In the genomic region with DNA sequence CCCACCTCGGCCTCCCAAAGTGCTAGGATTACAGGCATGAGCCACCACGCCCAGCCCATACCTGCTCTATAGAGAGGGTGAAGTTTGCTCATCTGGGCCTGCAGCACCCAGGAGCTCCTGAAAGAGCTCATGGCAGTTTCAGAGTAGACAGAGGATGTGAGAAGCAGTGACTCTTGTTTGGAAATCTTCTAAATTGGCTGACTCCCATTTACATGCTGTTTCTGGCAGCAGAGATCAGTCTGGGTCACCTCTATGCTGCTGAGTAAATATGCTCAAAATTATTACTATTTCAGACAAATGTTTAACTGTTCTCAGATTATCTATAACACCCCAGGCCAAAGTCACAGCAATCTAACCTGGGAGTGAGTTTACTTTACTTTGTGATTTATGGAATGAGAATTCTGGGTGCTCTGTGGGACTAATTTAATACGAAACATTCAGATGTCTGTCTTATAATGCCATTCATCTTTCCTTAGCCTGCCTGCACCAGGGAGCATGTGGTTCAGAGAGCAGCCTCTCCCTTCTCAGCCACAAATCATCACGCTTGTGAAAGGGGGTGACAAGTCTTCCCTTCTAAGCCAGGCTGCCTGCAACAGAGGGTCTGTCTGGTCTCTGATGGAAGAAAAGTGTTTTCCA, we compare ENCODE assay signal across 25 cellular contexts.
DNase-seq lines count a peak whose midpoint lies in the region; ATAC-seq, FAIRE-seq and TF ChIP-seq lines count a peak whose summit lies in the region.
"Had no signal": no experiment of that assay in that cellular context is flagged by ENCODE, and none has a peak within 500 bp of the region (broad histone marks: within the 10 kb centered on the region; RNA-seq: fewer than 3 reads in every experiment).

No MANE protein-coding gene starts in this region.

- no peak overlapping the region for H3K56ac ChIP-seq in H1 (replicated peaks; ENCODE audit: insufficient read length, low read depth, low read length)

- no peak for TF ChIP-seq EP300 in H1 (IDR thresholded peaks at IDR 0.05; ENCODE audit: borderline replicate concordance in 1 of 2, low read depth in 2 of 2, low read length in 2 of 2)

- CTCF ChIA-PET in H1 (lab: Charles Lee; ENCODE audit: partially characterized antibody) = interaction anchor here (0.8 to 1.6 kb wide), 4 partner anchors 39 to 535 kb away, joined by 3 to 4 read pairs (median 3); no protein-coding TSS in a partner anchor

- H3K4me2 ChIP-seq in H1 (ENCODE audit: insufficient read depth in 1 of 2, low read depth in 2 of 2, low read length in 2 of 2) = no peak overlapping the region

- no peaks in the 10 kb centered on the region for H3K36me3 Mint-ChIP-seq in naive thymus-derived CD8-positive, alpha-beta T cell
- H3K36me3 Mint-ChIP-seq: CD8-positive, alpha-beta T cell had no signal

- no peaks in the 10 kb centered on the region for H3K4me1 Mint-ChIP-seq in naive thymus-derived CD8-positive, alpha-beta T cell
- H3K4me1 Mint-ChIP-seq: B cell had no signal

- H2BK15ac ChIP-seq in H1 (ENCODE audit: low read length) = no peak overlapping the region

- WGBS in H1 (ENCODE audit: extremely low coverage in 1 of 2, insufficient coverage in 1 of 2, insufficient read length in 1 of 2, insufficient replicate concordance in 2 of 2, low coverage in 1 of 2, low lambda C conversion rate in 2 of 2, missing lambda C conversion rate in 1 of 2), 2 experiments = 76% methylated on average over 4 of the region's 4 CpGs; no CpG with 5 or more reads in 1 of the 2 experiments

- H3K27me3 ChIP-seq in H1 (replicated peaks in 1 of 4; ENCODE audit: control insufficient read depth in 3 of 4, extremely low read depth in 1 of 4, insufficient read depth in 3 of 4, low read length in 3 of 4) = no peaks in the 10 kb centered on the region
- H3K27me3 ChIP-seq: SJCRH30 had no signal

- no peak overlapping the region for H3K18ac ChIP-seq in H1 (ENCODE audit: extremely low read depth, low read length)

- H3K4ac ChIP-seq in H1 (replicated peaks; ENCODE audit: insufficient read length, low read depth, low read length) = no peak overlapping the region

- TF ChIP-seq POLR2A in H1 (IDR thresholded peaks at IDR 0.05; ENCODE audit: control extremely low read depth in 1 of 2, low read depth in 2 of 2, low read length in 2 of 2) = no peak

- peak; percentile 44 for FAIRE-seq in A204.1 (lab: Jason Lieb, UNC)
- FAIRE-seq in H1 (lab: Jason Lieb, UNC) = no peak
- FAIRE-seq: G401.6, HTR-8/SVneo had no signal

- no peak overlapping the region for H2BK12ac ChIP-seq in H1 (ENCODE audit: low read depth, low read length)

- peaks cover 0 to 4% (median 0%) of the 10 kb centered on the region in 9 donors for H3K9me3 Mint-ChIP-seq in naive thymus-derived CD8-positive, alpha-beta T cell
- H3K9me3 Mint-ChIP-seq: CD8-positive, alpha-beta T cell had no signal

- H4K5ac ChIP-seq in H1 (ENCODE audit: insufficient read length, low read depth, low read length) = no peak overlapping the region

- no peak overlapping the region for H3K9ac ChIP-seq in H1 (replicated peaks in 1 of 4; ENCODE audit: extremely low read depth in 1 of 4, low read depth in 3 of 4, low read length in 3 of 4)

- intact Hi-C loops in mucosa of descending colon (cut with DNase I, micrococcal nuclease) = loop anchor here in 1 of 2 donors (10.0 kb wide), 1 partner anchor 524 kb away; no protein-coding TSS in a partner anchor

- H3K23me2 ChIP-seq in H1 (ENCODE audit: low read depth, low read length) = no peaks in the 10 kb centered on the region

- no peak overlapping the region for H3K4me3 Mint-ChIP-seq in naive thymus-derived CD8-positive, alpha-beta T cell
- H3K4me3 Mint-ChIP-seq: B cell; CD8-positive, alpha-beta T cell had no signal

- no peak overlapping the region for H3K14ac ChIP-seq in H1 (ENCODE audit: insufficient read length)

- no peak for TF ChIP-seq RAD21 in H1 (IDR thresholded peaks at IDR 0.05 in 1 of 2, conservative IDR thresholded peaks at IDR 0.05 in 1 of 2; ENCODE audit: low read depth in 2 of 2, low read length in 2 of 2)

- no peak overlapping the region for H3K27ac Mint-ChIP-seq in naive thymus-derived CD8-positive, alpha-beta T cell
- H3K27ac Mint-ChIP-seq: B cell; CD8-positive, alpha-beta T cell had no signal

- peak overlapping the region; percentile 49; the same call in 1 of the 2 replicates for H2AFZ ChIP-seq in H1 (ENCODE audit: low read length)

- H3K4me3 ChIP-seq in H1 (ENCODE audit: extremely low read depth in 1 of 4, insufficient read depth in 2 of 4, low read depth in 3 of 4, low read length in 4 of 4) (no peak overlapping the region), mucosa of descending colon (no peak overlapping the region)
- H3K4me3 ChIP-seq: SJCRH30 had no signal

- H3K36me3 ChIP-seq in H1 (ENCODE audit: control insufficient read depth in 2 of 4, insufficient read depth in 4 of 4, low read length in 3 of 4) = no peaks in the 10 kb centered on the region; a peak in 1 of 8 replicates
- no peaks in the 10 kb centered on the region for H3K36me3 ChIP-seq in mucosa of descending colon (ENCODE audit: low read depth)
- H3K36me3 ChIP-seq: SJCRH30 had no signal

- no peak overlapping the region for H2AK5ac ChIP-seq in H1 (ENCODE audit: low read depth, low read length)

- no peak overlapping the region for H2BK5ac ChIP-seq in H1 (ENCODE audit: low read depth, low read length)

- H2BK20ac ChIP-seq in H1 (ENCODE audit: low read length) = no peak overlapping the region

- no peak overlapping the region for H3K23ac ChIP-seq in H1 (ENCODE audit: insufficient read length)

- H3K9me3 ChIP-seq in H1 (ENCODE audit: insufficient read depth in 2 of 2, low read depth in 1 of 2, low read length in 1 of 2) (no peaks in the 10 kb centered on the region), mucosa of descending colon (no peaks in the 10 kb centered on the region)
- H3K9me3 ChIP-seq: Caco-2, SJCRH30 had no signal

- H3K4me1 ChIP-seq in H1 (replicated peaks in 1 of 4; ENCODE audit: control insufficient read depth in 3 of 4, insufficient read depth in 4 of 4, low read length in 3 of 4) (no peaks in the 10 kb centered on the region), mucosa of descending colon (ENCODE audit: low read depth) (no peaks in the 10 kb centered on the region)
- H3K4me1 ChIP-seq: Caco-2, SJCRH30 had no signal

- H3K79me1 ChIP-seq in H1 (ENCODE audit: low read depth, low read length) = no peaks in the 10 kb centered on the region

- H3K27me3 Mint-ChIP-seq in naive thymus-derived CD8-positive, alpha-beta T cell = peaks cover 0 to 5% (median 2%) of the 10 kb centered on the region in 5 donors
- H3K27me3 Mint-ChIP-seq: B cell had no signal

- H2BK120ac ChIP-seq in H1 (replicated peaks; ENCODE audit: low read depth, low read length) = no peak overlapping the region

- POLR2A ChIA-PET in H1 (lab: Charles Lee; ENCODE audit: partially characterized antibody) = no interaction called here
- POLR2A ChIA-PET in naive thymus-derived CD8-positive, alpha-beta T cell (lab: Charles Lee) = no interaction called here

- no peak overlapping the region for H3K27ac ChIP-seq in H1 (ENCODE audit: low read depth, low read length)
- H3K27ac ChIP-seq: C4-2B, SJCRH30 had no signal

- TF ChIP-seq CTCF in H1 (IDR thresholded peaks at IDR 0.05; ENCODE audit: control extremely low read depth in 1 of 3, insufficient read depth in 1 of 3, low read depth in 1 of 3, low read length in 3 of 3) = no peak
- TF ChIP-seq CTCF in mucosa of descending colon (IDR thresholded peaks at IDR 0.05) = no peak

- DNase-seq in NCI-H2081 (lab: John Stamatoyannopoulos, UW) = peak; percentile 36 to 60
- no peak for DNase-seq in H1 (ENCODE audit: low read depth in 1 of 2, low spot score in 2 of 2)
- no peak for DNase-seq in mucosa of descending colon
- DNase-seq in activated CD4-positive, alpha-beta T cell treated with anti-CD3 and anti-CD28 coated beads, Interleukin-2, amount 50 U/mL, for 4 hours = no peak
- no peak for DNase-seq in pons (ENCODE audit: low spot score)
- DNase-seq in naive thymus-derived CD8-positive, alpha-beta T cell = no peak
- DNase-seq: Caco-2; CD8-positive, alpha-beta T cell; H7; KBM-7; MM.1S; NCI-H1417; NCI-H1694; NCI-H2171 treated with DMSO at 0.1 percent for 48 hours; NCI-H345; NCI-H510A treated with DMSO at 0.1 percent for 48 hours; NCI-H748 treated with DMSO at 0.1 percent for 48 hours; NK-92 treated with Interleukin-12 subunit alpha and Interleukin-12 subunit beta, amount 100 ng/mL, for 24 hours; PC-3; SJCRH30 had no signal

- no peaks in the 10 kb centered on the region for H4K20me1 ChIP-seq in H1 (replicated peaks in 1 of 2; ENCODE audit: control insufficient read depth in 1 of 2, insufficient read depth in 2 of 2, low read length in 2 of 2)

- H4K91ac ChIP-seq in H1 (replicated peaks; ENCODE audit: insufficient read length, low read length) = no peak overlapping the region

- no peaks in the 10 kb centered on the region for H3K79me2 ChIP-seq in H1 (ENCODE audit: control insufficient read depth in 1 of 2, insufficient read depth in 2 of 2, low read length in 2 of 2)

- no peak overlapping the region for H4K8ac ChIP-seq in H1 (ENCODE audit: extremely low read depth, insufficient read depth, low read length)

- ATAC-seq in mucosa of descending colon = peak; percentile 25
- ATAC-seq in naive thymus-derived CD8-positive, alpha-beta T cell = no peak
- ATAC-seq: CD8-positive, alpha-beta T cell; PC-3 had no signal

TF ChIP-seq in H1, 55 proteins besides CTCF, POLR2A, EP300 and RAD21:
- no peak for TF ChIP-seq BACH1 (IDR thresholded peaks at IDR 0.05; ENCODE audit: low read length)
- no peak for TF ChIP-seq PHF8 (conservative IDR thresholded peaks at IDR 0.05; ENCODE audit: low read depth, low read length)
- TF ChIP-seq NANOG (IDR thresholded peaks at IDR 0.05; ENCODE audit: insufficient read depth, low read depth, low read length, poor library complexity, severe bottlenecking) = no peak
- TF ChIP-seq MAFK (IDR thresholded peaks at IDR 0.05; ENCODE audit: low read depth, low read length) = no peak
- no peak for TF ChIP-seq JUND (IDR thresholded peaks at IDR 0.05; ENCODE audit: low read length)
- TF ChIP-seq KDM5A (IDR thresholded peaks at IDR 0.05; ENCODE audit: low read length) = no peak
- no peak for TF ChIP-seq SP4 (IDR thresholded peaks at IDR 0.05; ENCODE audit: low read length)
- TF ChIP-seq TEAD4 (IDR thresholded peaks at IDR 0.05; ENCODE audit: low read depth, low read length) = no peak
- no peak for TF ChIP-seq SIRT6 (IDR thresholded peaks at IDR 0.05; ENCODE audit: low read length)
- TF ChIP-seq JUN (IDR thresholded peaks at IDR 0.05; ENCODE audit: low read depth, low read length) = no peak
- no peak for TF ChIP-seq SP2 (IDR thresholded peaks at IDR 0.05; ENCODE audit: low read length)
- TF ChIP-seq POU5F1 (IDR thresholded peaks at IDR 0.05; ENCODE audit: low read depth, low read length) = no peak
- TF ChIP-seq TCF12 (IDR thresholded peaks at IDR 0.05; ENCODE audit: low read depth, low read length) = no peak
- no peak for TF ChIP-seq TBP (IDR thresholded peaks at IDR 0.05; ENCODE audit: low read depth, low read length)
- TF ChIP-seq RXRA (IDR thresholded peaks at IDR 0.05; ENCODE audit: insufficient read depth, low read depth, low read length) = no peak
- no peak for TF ChIP-seq GTF2F1 (IDR thresholded peaks at IDR 0.05; ENCODE audit: borderline replicate concordance, low read depth, low read length)

Comparison
In these comparisons a context has a peak if more than half of its experiments do, and no peak if none do; other contexts are left out.
1. DNase-seq: peak in NCI-H2081 (2 of 2); none in H1 (0 of 2), mucosa of descending colon (0 of 3), activated CD4-positive, alpha-beta T cell treated with anti-CD3 and anti-CD28 coated beads, Interleukin-2, amount 50 U/mL, for 4 hours (0 of 2), pons (single experiment) and naive thymus-derived CD8-positive, alpha-beta T cell (0 of 10).